8 cellular contexts compared by ENCODE assay signal in genomic region chr10:83991986-83992753, GRCh38.
DNase-seq lines count a peak whose midpoint lies in the region; ATAC-seq and TF ChIP-seq lines count a peak whose summit lies in the region.

No MANE protein-coding gene starts in this region.

- H3K9ac ChIP-seq in PC-3 (ENCODE audit: low read length) = no peak overlapping the region

- H3K4me2 ChIP-seq in PC-3 (ENCODE audit: low read length) = no peak overlapping the region

- H3K4me1 ChIP-seq in PC-3 (ENCODE audit: insufficient read depth, low read length) = no peaks in the 10 kb centered on the region

- peaks cover 2% of the 10 kb centered on the region for H3K27me3 Mint-ChIP-seq in activated naive CD4-positive, alpha-beta T cell treated with anti-CD3 and anti-CD28 coated beads for 36 hours (ENCODE audit: low read depth)

- H3K36me3 ChIP-seq in PC-3 (ENCODE audit: low read depth, low read length) = no peaks in the 10 kb centered on the region

- no peaks in the 10 kb centered on the region for H3K9me2 ChIP-seq in PC-3 (replicated peaks; ENCODE audit: low read length)

- H4K20me1 ChIP-seq in PC-3 (ENCODE audit: low read length) = no peaks in the 10 kb centered on the region

- H2AFZ ChIP-seq in PC-3 (ENCODE audit: low read length) = no peak overlapping the region

- no peak overlapping the region for H3K4me3 ChIP-seq in PC-3 (ENCODE audit: low read length)

- H3K9me3 Mint-ChIP-seq in activated naive CD4-positive, alpha-beta T cell treated with anti-CD3 and anti-CD28 coated beads for 36 hours = no peaks in the 10 kb centered on the region

- POLR2A ChIA-PET in PC-3 (lab: Charles Lee; ENCODE audit: unreplicated experiment) = no interaction called here

- no peaks in the 10 kb centered on the region for H3K9me3 ChIP-seq in PC-3 (ENCODE audit: low read length)

- peak; percentile 31; the same call in 1 of the 2 replicates for TF ChIP-seq CTCF in PC-3 (conservative IDR thresholded peaks at IDR 0.05; ENCODE audit: low read depth, low read length)

- no peak overlapping the region for H3K27ac ChIP-seq in PC-3 (ENCODE audit: low read length)

- peak; percentile 34 for DNase-seq in activated naive CD4-positive, alpha-beta T cell treated with anti-CD3 and anti-CD28 coated beads for 36 hours
- no peak for DNase-seq in activated naive CD4-positive, alpha-beta T cell (lab: John Stamatoyannopoulos, UW)
- DNase-seq in PC-3 (no peak), islet precursor cell (peak; percentile 81), foreskin melanocyte (no peak), NCI-H774 (lab: John Stamatoyannopoulos, UW) (no peak)

- CTCF ChIA-PET in activated naive CD4-positive, alpha-beta T cell treated with anti-CD3 and anti-CD28 coated beads for 36 hours (lab: Charles Lee) = no interaction called here
- CTCF ChIA-PET in PC-3 (lab: Charles Lee) = no interaction called here

- no peaks in the 10 kb centered on the region for H3K79me2 ChIP-seq in PC-3 (ENCODE audit: low read length)

- H3K27ac Mint-ChIP-seq in activated naive CD4-positive, alpha-beta T cell treated with anti-CD3 and anti-CD28 coated beads for 36 hours = no peak overlapping the region

- no TSS peak for BruUV-seq in PC-3 (replicated peaks; lab: Mats Ljungman, UMichigan)

- H3K27me3 ChIP-seq in PC-3 (ENCODE audit: low read length) = no peaks in the 10 kb centered on the region

- no peak overlapping the region for H3K4me3 Mint-ChIP-seq in activated naive CD4-positive, alpha-beta T cell treated with anti-CD3 and anti-CD28 coated beads for 36 hours

- intact Hi-C loops in activated naive CD4-positive, alpha-beta T cell treated with anti-CD3 and anti-CD28 coated beads for 36 hours (cut with micrococcal nuclease) = no loop called here
- intact Hi-C loops in PC-3 (cut with micrococcal nuclease) = no loop called here

- H3K4me1 Mint-ChIP-seq in activated naive CD4-positive, alpha-beta T cell treated with anti-CD3 and anti-CD28 coated beads for 36 hours (ENCODE audit: low read depth) = no peaks in the 10 kb centered on the region

- ATAC-seq in HG02885 (IDR thresholded peaks at IDR 0.05; ENCODE audit: poor library complexity, unreplicated experiment) (peak; percentile 36), PC-3 (no peak), GM21825 (IDR thresholded peaks at IDR 0.05; ENCODE audit: unreplicated experiment) (no peak)

- no peaks in the 10 kb centered on the region for H3K36me3 Mint-ChIP-seq in activated naive CD4-positive, alpha-beta T cell treated with anti-CD3 and anti-CD28 coated beads for 36 hours (ENCODE audit: low read depth)

- H3F3A ChIP-seq in PC-3 (ENCODE audit: low read length, unreplicated experiment) = no peaks in the 10 kb centered on the region

Comparison
In these comparisons a context has a peak if more than half of its experiments do, and no peak if none do; other contexts are left out.
1. DNase-seq: peak in activated naive CD4-positive, alpha-beta T cell treated with anti-CD3 and anti-CD28 coated beads for 36 hours (single experiment) and islet precursor cell (single experiment); none in activated naive CD4-positive, alpha-beta T cell (0 of 4), PC-3 (single experiment), foreskin melanocyte (single experiment) and NCI-H774 (single experiment).